In genomic region chr17:78861229-78861628, GRCh38 we compare ENCODE assay signal across 2 cellular contexts.
TF ChIP-seq lines count a peak whose summit lies in the region.

No MANE protein-coding gene starts in this region.

TF ChIP-seq in SK-N-SH, 30 proteins besides CTCF, POLR2A, EP300 and RAD21 (continued from another document):
- TF ChIP-seq, protein P1, sequence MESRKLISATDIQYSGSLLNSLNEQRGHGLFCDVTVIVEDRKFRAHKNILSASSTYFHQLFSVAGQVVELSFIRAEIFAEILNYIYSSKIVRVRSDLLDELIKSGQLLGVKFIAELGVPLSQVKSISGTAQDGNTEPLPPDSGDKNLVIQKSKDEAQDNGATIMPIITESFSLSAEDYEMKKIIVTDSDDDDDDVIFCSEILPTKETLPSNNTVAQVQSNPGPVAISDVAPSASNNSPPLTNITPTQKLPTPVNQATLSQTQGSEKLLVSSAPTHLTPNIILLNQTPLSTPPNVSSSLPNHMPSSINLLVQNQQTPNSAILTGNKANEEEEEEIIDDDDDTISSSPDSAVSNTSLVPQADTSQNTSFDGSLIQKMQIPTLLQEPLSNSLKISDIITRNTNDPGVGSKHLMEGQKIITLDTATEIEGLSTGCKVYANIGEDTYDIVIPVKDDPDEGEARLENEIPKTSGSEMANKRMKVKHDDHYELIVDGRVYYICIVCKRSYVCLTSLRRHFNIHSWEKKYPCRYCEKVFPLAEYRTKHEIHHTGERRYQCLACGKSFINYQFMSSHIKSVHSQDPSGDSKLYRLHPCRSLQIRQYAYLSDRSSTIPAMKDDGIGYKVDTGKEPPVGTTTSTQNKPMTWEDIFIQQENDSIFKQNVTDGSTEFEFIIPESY (IDR thresholded peaks at IDR 0.05; ENCODE audit: borderline replicate concordance, low read depth), result no peak
- TF ChIP-seq EZH2phosphoT487 (IDR thresholded peaks at IDR 0.05; ENCODE audit: borderline replicate concordance, low read depth) (no peak), USF1 (IDR thresholded peaks at IDR 0.05; ENCODE audit: borderline replicate concordance, low read depth) (no peak), FOSL2 (IDR thresholded peaks at IDR 0.05; ENCODE audit: borderline replicate concordance, low read depth) (no peak), POLR2AphosphoS5 (IDR thresholded peaks at IDR 0.05; ENCODE audit: low read depth, low read length) (no peak), YY1 (IDR thresholded peaks at IDR 0.05; ENCODE audit: low read depth) (no peak), RCOR1 (IDR thresholded peaks at IDR 0.05; ENCODE audit: low read length) (no peak)
- TF ChIP-seq, protein P2, sequence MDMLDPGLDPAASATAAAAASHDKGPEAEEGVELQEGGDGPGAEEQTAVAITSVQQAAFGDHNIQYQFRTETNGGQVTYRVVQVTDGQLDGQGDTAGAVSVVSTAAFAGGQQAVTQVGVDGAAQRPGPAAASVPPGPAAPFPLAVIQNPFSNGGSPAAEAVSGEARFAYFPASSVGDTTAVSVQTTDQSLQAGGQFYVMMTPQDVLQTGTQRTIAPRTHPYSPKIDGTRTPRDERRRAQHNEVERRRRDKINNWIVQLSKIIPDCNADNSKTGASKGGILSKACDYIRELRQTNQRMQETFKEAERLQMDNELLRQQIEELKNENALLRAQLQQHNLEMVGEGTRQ (IDR thresholded peaks at IDR 0.05; ENCODE audit: borderline replicate concordance, low read depth, low read length), result no peak

TF ChIP-seq in SK-N-SH treated with all-trans-retinoic acid at 6 μM for 48 hours, 23 proteins besides CTCF, POLR2A, EP300 and RAD21 (continued from another document):
- TF ChIP-seq, protein P3, sequence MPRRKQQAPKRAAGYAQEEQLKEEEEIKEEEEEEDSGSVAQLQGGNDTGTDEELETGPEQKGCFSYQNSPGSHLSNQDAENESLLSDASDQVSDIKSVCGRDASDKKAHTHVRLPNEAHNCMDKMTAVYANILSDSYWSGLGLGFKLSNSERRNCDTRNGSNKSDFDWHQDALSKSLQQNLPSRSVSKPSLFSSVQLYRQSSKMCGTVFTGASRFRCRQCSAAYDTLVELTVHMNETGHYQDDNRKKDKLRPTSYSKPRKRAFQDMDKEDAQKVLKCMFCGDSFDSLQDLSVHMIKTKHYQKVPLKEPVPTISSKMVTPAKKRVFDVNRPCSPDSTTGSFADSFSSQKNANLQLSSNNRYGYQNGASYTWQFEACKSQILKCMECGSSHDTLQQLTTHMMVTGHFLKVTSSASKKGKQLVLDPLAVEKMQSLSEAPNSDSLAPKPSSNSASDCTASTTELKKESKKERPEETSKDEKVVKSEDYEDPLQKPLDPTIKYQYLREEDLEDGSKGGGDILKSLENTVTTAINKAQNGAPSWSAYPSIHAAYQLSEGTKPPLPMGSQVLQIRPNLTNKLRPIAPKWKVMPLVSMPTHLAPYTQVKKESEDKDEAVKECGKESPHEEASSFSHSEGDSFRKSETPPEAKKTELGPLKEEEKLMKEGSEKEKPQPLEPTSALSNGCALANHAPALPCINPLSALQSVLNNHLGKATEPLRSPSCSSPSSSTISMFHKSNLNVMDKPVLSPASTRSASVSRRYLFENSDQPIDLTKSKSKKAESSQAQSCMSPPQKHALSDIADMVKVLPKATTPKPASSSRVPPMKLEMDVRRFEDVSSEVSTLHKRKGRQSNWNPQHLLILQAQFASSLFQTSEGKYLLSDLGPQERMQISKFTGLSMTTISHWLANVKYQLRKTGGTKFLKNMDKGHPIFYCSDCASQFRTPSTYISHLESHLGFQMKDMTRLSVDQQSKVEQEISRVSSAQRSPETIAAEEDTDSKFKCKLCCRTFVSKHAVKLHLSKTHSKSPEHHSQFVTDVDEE (CRISPR knock-in tag; IDR thresholded peaks at IDR 0.05), result no peak
- TF ChIP-seq ZFP3 (CRISPR knock-in tag; IDR thresholded peaks at IDR 0.05) (no peak), ZNF8 (CRISPR knock-in tag; IDR thresholded peaks at IDR 0.05) (no peak), ZNF70 (CRISPR knock-in tag; IDR thresholded peaks at IDR 0.05) (no peak), ISL1 (CRISPR knock-in tag; IDR thresholded peaks at IDR 0.05) (no peak)
